8 cellular contexts compared by ENCODE assay signal in genomic region chr5:72817076-72817476, GRCh38. TPM values are rescaled to one million over a fixed set of nuclear protein-coding genes. Genes with fewer than 3 reads are reported as not detected.
DNase-seq lines count a peak whose midpoint lies in the region; ATAC-seq and TF ChIP-seq lines count a peak whose summit lies in the region.

No MANE protein-coding gene starts in this region.

- no peak for TF ChIP-seq RAD21 in liver (IDR thresholded peaks at IDR 0.05)

- peak; percentile 24 for ATAC-seq in GM21360 (IDR thresholded peaks at IDR 0.05; ENCODE audit: unreplicated experiment)
- ATAC-seq in HG03571 (IDR thresholded peaks at IDR 0.05; ENCODE audit: unreplicated experiment): peak; percentile 25

- DNase-seq in Daoy (ENCODE audit: low read depth) (peak; percentile 65), UCSD-AML1 (lab: John Stamatoyannopoulos, UW; ENCODE audit: unreplicated experiment) (peak; percentile 36), dedifferentiated amniotic fluid mesenchymal stem cell (ENCODE audit: extremely low spot score) (peak; percentile 79), amniotic stem cell (lab: John Stamatoyannopoulos, UW) (no peak)
- DNase-seq in stimulated activated CD4-positive, alpha-beta T cell treated with anti-CD3 and anti-CD28 coated beads, Interleukin-4, amount 100 ng/mL, for 1 hour: peak; percentile 26

- H3K27ac ChIP-seq in liver (ENCODE audit: low read depth in 1 of 2, low read length in 2 of 2): peak overlapping the region; percentile 80 to 91

- no peaks in the 10 kb centered on the region for H3K9me3 ChIP-seq in liver (ENCODE audit: control insufficient read depth in 4 of 4, low read length in 3 of 4)

- TF ChIP-seq CTCF in liver (IDR thresholded peaks at IDR 0.05; ENCODE audit: low read depth, low read length, missing input control): no peak

- H3K36me3 ChIP-seq in liver (ENCODE audit: control insufficient read depth in 4 of 4, insufficient read depth in 3 of 4, low read depth in 1 of 4, low read length in 3 of 4): no peaks in the 10 kb centered on the region

- under 1% methylated on average over 22 of the region's 22 CpGs for WGBS in liver

- peaks cover 0 to 17% (median 12%) of the 10 kb centered on the region in 4 donors for H3K4me1 ChIP-seq in liver (ENCODE audit: control insufficient read depth in 4 of 4, insufficient read depth in 4 of 4, low read length in 3 of 4)

- no peaks in the 10 kb centered on the region for H3K27me3 ChIP-seq in liver (ENCODE audit: control insufficient read depth in 4 of 4, insufficient read depth in 4 of 4, low read length in 3 of 4)

- H3K9ac ChIP-seq in liver (ENCODE audit: low read depth in 1 of 2, low read length in 2 of 2): peak overlapping the region; percentile 40 to 93

- peak overlapping the region; percentile 71 to 83 (median 77) for H3K4me3 ChIP-seq in liver (ENCODE audit: low read depth in 1 of 3, low read length in 3 of 3)

TF ChIP-seq in liver, 16 proteins besides CTCF, POLR2A, EP300 and RAD21:
- no peak for TF ChIP-seq JUND (IDR thresholded peaks at IDR 0.05)
- TF ChIP-seq YY1 (IDR thresholded peaks at IDR 0.05): no peak
- TF ChIP-seq EGR1 (IDR thresholded peaks at IDR 0.05; ENCODE audit: low read depth in 2 of 2): no peak
- no peak for TF ChIP-seq HNF4A (conservative IDR thresholded peaks at IDR 0.05)
- no peak for TF ChIP-seq NR2F2 (IDR thresholded peaks at IDR 0.05)
- TF ChIP-seq, protein P1, sequence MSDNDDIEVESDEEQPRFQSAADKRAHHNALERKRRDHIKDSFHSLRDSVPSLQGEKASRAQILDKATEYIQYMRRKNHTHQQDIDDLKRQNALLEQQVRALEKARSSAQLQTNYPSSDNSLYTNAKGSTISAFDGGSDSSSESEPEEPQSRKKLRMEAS (IDR thresholded peaks at IDR 0.05): no peak

RNA-seq across cellular contexts. Expression of gene TNPO1, which starts 0.6 kb away (rescaled TPM):
- total RNA-seq in Daoy (2014; rRNA removed; shearing (Covaris generic)): 319 and 500 TPM in 2 replicates
- 10 to 100 TPM; 42.1 to 95.8 TPM for total RNA-seq in liver
- polyA plus RNA-seq in liver: 10 to 100 TPM in 1 of 2 donors, 1 to 10 TPM in 1; 5.7 to 16.2 TPM
